In genomic region chr10:119209050-119209735, GRCh38 we compare ENCODE assay signal across 8 cellular contexts. TPM values are rescaled to one million over a fixed set of nuclear protein-coding genes. Genes with fewer than 3 reads are reported as not detected.
DNase-seq lines count a peak whose midpoint lies in the region; ATAC-seq and TF ChIP-seq lines count a peak whose summit lies in the region.

No MANE protein-coding gene starts in this region.

- ATAC-seq in HG02610 (IDR thresholded peaks at IDR 0.05; ENCODE audit: unreplicated experiment), result no peak

- DNase-seq in NCI-H1092 (lab: John Stamatoyannopoulos, UW) (peak; percentile 4), NCI-H1092 treated with DMSO at 0.1 percent for 48 hours (lab: John Stamatoyannopoulos, UW) (no peak), NCI-H345 treated with DMSO at 0.1 percent for 48 hours (lab: John Stamatoyannopoulos, UW; ENCODE audit: unreplicated experiment) (peak; percentile 13), activated T-cell treated with anti-CD3 and anti-CD28 coated beads for 1 hour (ENCODE audit: low read depth) (peak; percentile 56), epithelial cell of esophagus (ENCODE audit: low read depth) (peak; percentile 50), mucosa of gallbladder (ENCODE audit: low spot score) (peak; percentile 54)
- peak; percentile 22 for DNase-seq in stimulated activated CD8-positive, alpha-beta memory T cell treated with anti-CD3 and anti-CD28 coated beads, Interleukin-7, amount 100 ng/mL, for 24 hours (ENCODE audit: low read depth)

- peak; percentile 83 for TF ChIP-seq CTCF in epithelial cell of esophagus (IDR thresholded peaks at IDR 0.05; ENCODE audit: insufficient read depth, low read depth, low read length, missing control alignments)

- H3K4me3 ChIP-seq in epithelial cell of esophagus (ENCODE audit: low read length), result peak overlapping the region; percentile 7

RNA-seq across cellular contexts. Expression of gene GRK5, which starts 1.8 kb away (rescaled TPM):
- total RNA-seq in mucosa of gallbladder, result 21.1 TPM

RNA-seq across cellular contexts. Expression of gene PRDX3, which starts 30.6 kb away (rescaled TPM):
- 126 TPM for total RNA-seq in mucosa of gallbladder

RNA-seq across cellular contexts. Expression of gene SFXN4, which starts 43.7 kb away (rescaled TPM):
- 15.8 TPM for total RNA-seq in mucosa of gallbladder
